ENCODE assay signal across 8 cellular contexts in genomic region chr12:42483534-42483857, GRCh38.
A peak's percentile ranks its signal among the peaks of the same experiment; 100 is the strongest.
DNase-seq lines count a peak whose midpoint lies in the region; ATAC-seq and TF ChIP-seq lines count a peak whose summit lies in the region.

No MANE protein-coding gene starts in this region.

- peaks cover 24 to 39% (median 29%) of the 10 kb centered on the region in 4 donors for H3K4me1 ChIP-seq in esophagus muscularis mucosa

- no peaks in the 10 kb centered on the region for H3K36me3 Mint-ChIP-seq in activated CD4-positive, alpha-beta T cell treated with anti-CD3 and anti-CD28 coated beads, Interleukin-2, amount 10 ng/mL, durations not matched to agents 24 days and 14 days (ENCODE audit: low read depth)
- H3K36me3 Mint-ChIP-seq in naive thymus-derived CD8-positive, alpha-beta T cell, result peaks cover 0 to 6% (median 5%) of the 10 kb centered on the region in 3 donors

- no peak for TF ChIP-seq POLR2A in esophagus muscularis mucosa (IDR thresholded peaks at IDR 0.05; ENCODE audit: low read depth)

- H3K27me3 ChIP-seq in esophagus muscularis mucosa, result no peaks in the 10 kb centered on the region

- peak; percentile 36 for ATAC-seq in GM18907 (IDR thresholded peaks at IDR 0.05; ENCODE audit: unreplicated experiment)
- ATAC-seq in HG03095 (IDR thresholded peaks at IDR 0.05; ENCODE audit: unreplicated experiment), result peak; percentile 26
- ATAC-seq in naive thymus-derived CD8-positive, alpha-beta T cell, result peak; percentile 54 to 57

- DNase-seq in A172 (ENCODE audit: low spot score) (peak; percentile 6), esophagus muscularis mucosa (ENCODE audit: extremely low spot score) (no peak), SIG-M5 treated with dmso at 0.1 percent for 504 hours (lab: John Stamatoyannopoulos, UW; ENCODE audit: unreplicated experiment) (no peak), globus pallidus (ENCODE audit: low spot score) (no peak)
- peak; percentile 66 for DNase-seq in activated CD4-positive, alpha-beta T cell treated with anti-CD3 and anti-CD28 coated beads, Interleukin-2, amount 10 ng/mL, durations not matched to agents 24 days and 14 days
- DNase-seq in naive thymus-derived CD8-positive, alpha-beta T cell, result peak in 7 of 10 donors; percentile 10 to 28 (median 25)

- intact Hi-C loops in activated CD4-positive, alpha-beta T cell treated with anti-CD3 and anti-CD28 coated beads, Interleukin-2, amount 10 ng/mL, durations not matched to agents 24 days and 14 days (cut with micrococcal nuclease), result loop anchor here (10.0 kb wide), 1 partner anchor 339 kb away; the partner anchor contains the start of gene GXYLT1
- intact Hi-C loops in esophagus muscularis mucosa (cut with DNase I), result loop anchor here (2.0 to 5.0 kb wide), 4 partner anchors 85 to 853 kb away; partner anchors contain the start of gene PRICKLE1

- no peaks in the 10 kb centered on the region for H3K9me3 ChIP-seq in esophagus muscularis mucosa

- H3K4me3 ChIP-seq in esophagus muscularis mucosa, result peak overlapping the region; percentile 76 to 94 (median 84)

- peaks cover 76% of the 10 kb centered on the region for H3K27me3 Mint-ChIP-seq in activated CD4-positive, alpha-beta T cell treated with anti-CD3 and anti-CD28 coated beads, Interleukin-2, amount 10 ng/mL, durations not matched to agents 24 days and 14 days
- H3K27me3 Mint-ChIP-seq in naive thymus-derived CD8-positive, alpha-beta T cell, result peaks cover 40 to 84% (median 46%) of the 10 kb centered on the region in 5 donors

- peak overlapping the region; percentile 85 for H3K4me3 Mint-ChIP-seq in activated CD4-positive, alpha-beta T cell treated with anti-CD3 and anti-CD28 coated beads, Interleukin-2, amount 10 ng/mL, durations not matched to agents 24 days and 14 days
- peak overlapping the region; percentile 74 to 99 (median 88) for H3K4me3 Mint-ChIP-seq in naive thymus-derived CD8-positive, alpha-beta T cell

- TF ChIP-seq EP300 in esophagus muscularis mucosa (IDR thresholded peaks at IDR 0.05), result no peak

- no peaks in the 10 kb centered on the region for H3K36me3 ChIP-seq in esophagus muscularis mucosa

- H3K9me3 Mint-ChIP-seq in activated CD4-positive, alpha-beta T cell treated with anti-CD3 and anti-CD28 coated beads, Interleukin-2, amount 10 ng/mL, durations not matched to agents 24 days and 14 days, result no peaks in the 10 kb centered on the region
- H3K9me3 Mint-ChIP-seq in naive thymus-derived CD8-positive, alpha-beta T cell, result no peaks in the 10 kb centered on the region

- no peak overlapping the region for H3K27ac Mint-ChIP-seq in activated CD4-positive, alpha-beta T cell treated with anti-CD3 and anti-CD28 coated beads, Interleukin-2, amount 10 ng/mL, durations not matched to agents 24 days and 14 days
- H3K27ac Mint-ChIP-seq in naive thymus-derived CD8-positive, alpha-beta T cell, result peak overlapping the region in 3 of 10 donors; percentile 31 to 91 (median 32)

- H3K27ac ChIP-seq in esophagus muscularis mucosa (replicated peaks in 1 of 4), result peak overlapping the region; percentile 88 to 97 (median 91)

- no peak for TF ChIP-seq CTCF in esophagus muscularis mucosa (IDR thresholded peaks at IDR 0.05)

- 0% methylated on average over 18 of the region's 36 CpGs for WGBS in esophagus muscularis mucosa

- POLR2A ChIA-PET in naive thymus-derived CD8-positive, alpha-beta T cell (lab: Charles Lee), result no interaction called here

- H3K4me1 Mint-ChIP-seq in activated CD4-positive, alpha-beta T cell treated with anti-CD3 and anti-CD28 coated beads, Interleukin-2, amount 10 ng/mL, durations not matched to agents 24 days and 14 days, result peaks cover 8% of the 10 kb centered on the region
- peaks cover 5 to 45% (median 12%) of the 10 kb centered on the region in 4 donors for H3K4me1 Mint-ChIP-seq in naive thymus-derived CD8-positive, alpha-beta T cell

Comparison
In these comparisons a context has a peak if more than half of its experiments do, and no peak if none do; other contexts are left out.
1. DNase-seq: peak in A172 (single experiment), activated CD4-positive, alpha-beta T cell treated with anti-CD3 and anti-CD28 coated beads, Interleukin-2, amount 10 ng/mL, durations not matched to agents 24 days and 14 days (single experiment) and naive thymus-derived CD8-positive, alpha-beta T cell (7 of 10); none in esophagus muscularis mucosa (single experiment), SIG-M5 treated with dmso at 0.1 percent for 504 hours (single experiment) and globus pallidus (single experiment).
2. Peak in every context shown above with its lines, with median percentiles within 50 percentile points of each other: ATAC-seq.